In genomic region chr15:73607405-73607804, GRCh38 we compare ENCODE assay signal across 17 cellular contexts.
"Had no signal": no experiment of that assay in that cellular context is flagged by ENCODE, and none has a peak within 500 bp of the region (broad histone marks: within the 10 kb centered on the region; RNA-seq: fewer than 3 reads in every experiment).

No MANE protein-coding gene starts in this region.

- H3K4me3 ChIP-seq: breast epithelium, dorsolateral prefrontal cortex, lung had no signal

- H3K9me3 ChIP-seq: breast epithelium had no signal

- H3K36me3 ChIP-seq: breast epithelium had no signal

- H3K27ac ChIP-seq: breast epithelium had no signal

- DNase-seq: activated CD4-positive, alpha-beta T cell treated with anti-CD3 and anti-CD28 coated beads, Interleukin-2, amount 50 U/mL, for 1 hour; activated gamma-delta T cell; activated naive CD8-positive, alpha-beta T cell treated with anti-CD3 and anti-CD28 coated beads, Interleukin-2, amount 10 ng/mL, durations not matched to agents 7 days and 5 days; activated T-cell treated with anti-CD3 and anti-CD28 coated beads, Interleukin-2, amount 50 U/mL, for 24 hours; aorta; dorsolateral prefrontal cortex; foreskin melanocyte; head of caudate nucleus; left cardiac atrium; midbrain; right cardiac atrium; substantia nigra; trophoblast cell had no signal

- ATAC-seq: left cardiac atrium; right cardiac atrium; stimulated activated memory B cell treated with anti-CD40 and anti-IgM and Interleukin-4, amounts not matched to agents 10 μg/mL and 1 μg/mL and 100 μg/mL, for 72 hours; WTC11 had no signal

- H3K27me3 ChIP-seq: breast epithelium, dorsolateral prefrontal cortex had no signal
